In genomic region chr1:40803902-40804301, GRCh38 we compare ENCODE assay signal across 1 cellular context.
TF ChIP-seq lines count a peak whose summit lies in the region.

No MANE protein-coding gene starts in this region.

TF ChIP-seq in K562, 482 proteins besides CTCF, POLR2A, EP300 and RAD21 (continues in another document):
- no peak for TF ChIP-seq HDAC8 (tag; IDR thresholded peaks at IDR 0.05)
- TF ChIP-seq ZNF740 (CRISPR knock-in tag; IDR thresholded peaks at IDR 0.05): no peak
- TF ChIP-seq ZNF740 (tag; IDR thresholded peaks at IDR 0.05): no peak
- no peak for TF ChIP-seq TRIM24 (IDR thresholded peaks at IDR 0.05)
- peak; percentile 59 for TF ChIP-seq MAFK (IDR thresholded peaks at IDR 0.05; ENCODE audit: low read length)
- TF ChIP-seq HIVEP1 (CRISPR knock-in tag; IDR thresholded peaks at IDR 0.05): no peak
- TF ChIP-seq USF1 (CRISPR knock-in tag; IDR thresholded peaks at IDR 0.05): no peak
- peak; percentile 19; the same call in 1 of the 2 replicates for TF ChIP-seq ZNF444 (CRISPR knock-in tag; IDR thresholded peaks at IDR 0.05)
- TF ChIP-seq KHSRP (IDR thresholded peaks at IDR 0.05): no peak
- TF ChIP-seq NFXL1 (CRISPR knock-in tag; IDR thresholded peaks at IDR 0.05): no peak
- no peak for TF ChIP-seq RBM15 (IDR thresholded peaks at IDR 0.05; ENCODE audit: insufficient read depth, low read length)
- no peak for TF ChIP-seq PRPF4 (IDR thresholded peaks at IDR 0.05; ENCODE audit: insufficient read depth, low read depth, low read length, poor library complexity, severe bottlenecking)
- TF ChIP-seq PBX2 (CRISPR knock-in tag; IDR thresholded peaks at IDR 0.05; ENCODE audit: low read depth): no peak
- TF ChIP-seq PBX2 (tag; conservative IDR thresholded peaks at IDR 0.05; ENCODE audit: low read depth): no peak
- no peak for TF ChIP-seq DIDO1 (tag; IDR thresholded peaks at IDR 0.05; ENCODE audit: low read depth)
- no peak for TF ChIP-seq HNRNPUL1 (IDR thresholded peaks at IDR 0.05; ENCODE audit: low read length)
- no peak for TF ChIP-seq HMG20A (CRISPR knock-in tag; conservative IDR thresholded peaks at IDR 0.05)
- TF ChIP-seq POLR3G (IDR thresholded peaks at IDR 0.05; ENCODE audit: extremely low read depth, insufficient read length, insufficient replicate concordance): no peak
- TF ChIP-seq BACH1 (tag; IDR thresholded peaks at IDR 0.05): no peak
- TF ChIP-seq MYC (IDR thresholded peaks at IDR 0.05; ENCODE audit: low read depth, low read length): no peak
- TF ChIP-seq MYC (CRISPR knock-in tag; IDR thresholded peaks at IDR 0.05; ENCODE audit: borderline replicate concordance, low read depth): no peak
- peak; percentile 49; the same call in 1 of the 2 replicates for TF ChIP-seq ESRRA (IDR thresholded peaks at IDR 0.05; ENCODE audit: borderline replicate concordance, low read depth)
- TF ChIP-seq JUN (IDR thresholded peaks at IDR 0.05; ENCODE audit: borderline replicate concordance, low read depth, low read length): no peak
- TF ChIP-seq JUN (CRISPR knock-in tag; IDR thresholded peaks at IDR 0.05; ENCODE audit: borderline replicate concordance): no peak
- no peak for TF ChIP-seq CTCFL (IDR thresholded peaks at IDR 0.05; ENCODE audit: borderline replicate concordance, insufficient read depth, low read depth, low read length, poor library complexity, severe bottlenecking)
- TF ChIP-seq POLR2H (tag; IDR thresholded peaks at IDR 0.05; ENCODE audit: low read depth): no peak
- no peak for TF ChIP-seq ATF1 (CRISPR knock-in tag; IDR thresholded peaks at IDR 0.05)
- TF ChIP-seq ATF1 (tag; IDR thresholded peaks at IDR 0.05): no peak
- TF ChIP-seq ZKSCAN1 (IDR thresholded peaks at IDR 0.05; ENCODE audit: low read depth, low read length): no peak
- no peak for TF ChIP-seq STAT5B (CRISPR knock-in tag; IDR thresholded peaks at IDR 0.05)
- no peak for TF ChIP-seq ILF3 (IDR thresholded peaks at IDR 0.05; ENCODE audit: borderline replicate concordance)
- TF ChIP-seq KLF6 (CRISPR knock-in tag; IDR thresholded peaks at IDR 0.05; ENCODE audit: borderline replicate concordance): no peak
- TF ChIP-seq TEAD1 (CRISPR knock-in tag; IDR thresholded peaks at IDR 0.05): no peak
- no peak for TF ChIP-seq ZBTB11 (CRISPR knock-in tag; IDR thresholded peaks at IDR 0.05)
- no peak for TF ChIP-seq NKRF (IDR thresholded peaks at IDR 0.05; ENCODE audit: borderline replicate concordance)
- TF ChIP-seq ZC3H4 (CRISPR knock-in tag; IDR thresholded peaks at IDR 0.05; ENCODE audit: borderline replicate concordance): no peak
- TF ChIP-seq ARID3B (CRISPR knock-in tag; IDR thresholded peaks at IDR 0.05; ENCODE audit: borderline replicate concordance): no peak
- TF ChIP-seq ZNF318 (IDR thresholded peaks at IDR 0.05; ENCODE audit: borderline replicate concordance in 1 of 2, low read depth in 1 of 2): no peak
- TF ChIP-seq ELF2 (CRISPR knock-in tag; IDR thresholded peaks at IDR 0.05): no peak
- TF ChIP-seq C11orf30 (IDR thresholded peaks at IDR 0.05; ENCODE audit: low read depth): peak; percentile 91
- TF ChIP-seq TOE1 (IDR thresholded peaks at IDR 0.05; ENCODE audit: borderline replicate concordance): no peak
- no peak for TF ChIP-seq TOE1 (CRISPR knock-in tag; IDR thresholded peaks at IDR 0.05; ENCODE audit: borderline replicate concordance, low read depth)
- TF ChIP-seq CXXC5 (CRISPR knock-in tag; IDR thresholded peaks at IDR 0.05): no peak
